Comparison of ENCODE assay signal across 32 cellular contexts in genomic region chr6:132537977-132538376, GRCh38. TPM values are rescaled to one million over a fixed set of nuclear protein-coding genes. Genes with fewer than 3 reads are reported as not detected.
DNase-seq lines count a peak whose midpoint lies in the region; ATAC-seq, FAIRE-seq and TF ChIP-seq lines count a peak whose summit lies in the region.
"Had no signal": no experiment of that assay in that cellular context is flagged by ENCODE, and none has a peak within 500 bp of the region (broad histone marks: within the 10 kb centered on the region; RNA-seq: fewer than 3 reads in every experiment).

TAAR9 (plus strand) TSS chr6:132538277; CDS start chr6:132538290, 13 bp downstream.

- no peaks in the 10 kb centered on the region for H3K27me3 ChIP-seq in H9 (ENCODE audit: insufficient read depth, low read length)
- H3K27me3 ChIP-seq in H1 (replicated peaks in 1 of 4; ENCODE audit: control insufficient read depth in 3 of 4, extremely low read depth in 1 of 4, insufficient read depth in 3 of 4, low read length in 3 of 4): no peaks in the 10 kb centered on the region
- H3K27me3 ChIP-seq in ascending aorta: no peaks in the 10 kb centered on the region
- H3K27me3 ChIP-seq: BLaER1 had no signal

- H3K27ac Mint-ChIP-seq in H9 (no peak within 1 kb of the TSS), nephron (peak within 1 kb of the TSS; percentile 48 to 82 (median 75))
- H3K27ac Mint-ChIP-seq: CD14-positive monocyte; CD4-positive, alpha-beta memory T cell; CD4-positive, CD25-positive, alpha-beta regulatory T cell; CD8-positive, alpha-beta memory T cell had no signal

- FAIRE-seq in H1 (lab: Jason Lieb, UNC): no peak
- FAIRE-seq: A204.1, GM12878, GM12892, GM18507, GM19239 had no signal

- H3K4me3 Mint-ChIP-seq in H9 (no peak within 1 kb of the TSS), nephron (peak within 1 kb of the TSS in 1 of 3 experiments; percentile 5)
- H3K4me3 Mint-ChIP-seq: CD4-positive, alpha-beta memory T cell; CD4-positive, CD25-positive, alpha-beta regulatory T cell; CD8-positive, alpha-beta memory T cell had no signal

- H4K5ac ChIP-seq in H9 (ENCODE audit: insufficient read length, low read depth, low read length) (no peak within 1 kb of the TSS), H1 (ENCODE audit: insufficient read length, low read depth, low read length) (no peak within 1 kb of the TSS)

- peaks cover 2 to 7% (median 2%) of the 10 kb centered on the region in 3 experiments; a peak in 3 of 7 replicates for H3K36me3 Mint-ChIP-seq in H9 (ENCODE audit: insufficient read depth in 1 of 3, low read depth in 3 of 3)
- no peaks in the 10 kb centered on the region for H3K36me3 Mint-ChIP-seq in nephron (ENCODE audit: low read depth)
- H3K36me3 Mint-ChIP-seq: CD14-positive monocyte; CD4-positive, alpha-beta memory T cell; CD4-positive, CD25-positive, alpha-beta regulatory T cell had no signal

- H4K8ac ChIP-seq in H9 (replicated peaks; ENCODE audit: insufficient read length, low read depth, low read length): no peak within 1 kb of the TSS
- no peak within 1 kb of the TSS for H4K8ac ChIP-seq in H1 (ENCODE audit: extremely low read depth, insufficient read depth, low read length)

- no peaks in the 10 kb centered on the region for H4K20me1 ChIP-seq in H9 (ENCODE audit: control insufficient read depth, insufficient read depth, insufficient read length)
- no peaks in the 10 kb centered on the region for H4K20me1 ChIP-seq in H1 (replicated peaks in 1 of 2; ENCODE audit: control insufficient read depth in 1 of 2, insufficient read depth in 2 of 2, low read length in 2 of 2)
- H4K20me1 ChIP-seq: BLaER1 had no signal

- H3K56ac ChIP-seq in H9 (ENCODE audit: insufficient read length, low read depth, low read length) (no peak within 1 kb of the TSS), H1 (replicated peaks; ENCODE audit: insufficient read length, low read depth, low read length) (no peak within 1 kb of the TSS)

- H2BK12ac ChIP-seq in H9 (ENCODE audit: insufficient read length, low read depth, low read length) (peak within 1 kb of the TSS; percentile 23), H1 (ENCODE audit: low read depth, low read length) (no peak within 1 kb of the TSS)

- H3T11ph ChIP-seq in H9 (ENCODE audit: low read length): no peak within 1 kb of the TSS

- H3K27me3 Mint-ChIP-seq in H9 (ENCODE audit: low read depth): no peaks in the 10 kb centered on the region
- peaks cover 5% of the 10 kb centered on the region for H3K27me3 Mint-ChIP-seq in nephron (ENCODE audit: low read depth)

- H2BK120ac ChIP-seq in H9 (ENCODE audit: low read depth, low read length, poor library complexity, severe bottlenecking) (no peak within 1 kb of the TSS), H1 (replicated peaks; ENCODE audit: low read depth, low read length) (no peak within 1 kb of the TSS)

- no peak for TF ChIP-seq EP300 in H1 (IDR thresholded peaks at IDR 0.05; ENCODE audit: borderline replicate concordance in 1 of 2, low read depth in 2 of 2, low read length in 2 of 2)

- no peak within 1 kb of the TSS for H2BK15ac ChIP-seq in H9 (ENCODE audit: low read depth, low read length)
- no peak within 1 kb of the TSS; the same call in 1 of the 2 replicates for H2BK15ac ChIP-seq in H1 (ENCODE audit: low read length)

- H3K9me3 ChIP-seq in H9 (ENCODE audit: control insufficient read depth, low read depth, low read length) (no peaks in the 10 kb centered on the region), H1 (ENCODE audit: insufficient read depth in 2 of 2, low read depth in 1 of 2, low read length in 1 of 2) (no peaks in the 10 kb centered on the region), ascending aorta (no peaks in the 10 kb centered on the region)
- H3K9me3 ChIP-seq: BE2C had no signal

- ATAC-seq in GM18868 (IDR thresholded peaks at IDR 0.05; ENCODE audit: unreplicated experiment): no peak
- ATAC-seq: GM12878 had no signal

- intact Hi-C loops in ascending aorta (cut with DNase I): no loop called here

- H3K23me2 ChIP-seq in H9 (ENCODE audit: insufficient read length, low read depth, low read length, poor library complexity, severe bottlenecking) (no peaks in the 10 kb centered on the region), H1 (ENCODE audit: low read depth, low read length) (no peaks in the 10 kb centered on the region)

- H3K79me1 ChIP-seq in H9 (ENCODE audit: insufficient read depth, low read depth, low read length, poor library complexity, severe bottlenecking) (no peaks in the 10 kb centered on the region), H1 (ENCODE audit: low read depth, low read length) (no peaks in the 10 kb centered on the region)

- H3K18ac ChIP-seq in H9 (ENCODE audit: insufficient read length, low read depth, low read length) (no peak within 1 kb of the TSS), H1 (ENCODE audit: extremely low read depth, low read length) (no peak within 1 kb of the TSS)

- H3K9me3 Mint-ChIP-seq in H9 (peaks cover 7 to 14% of the 10 kb centered on the region in 2 experiments), nephron (peaks cover 16% of the 10 kb centered on the region)

- H3K27ac ChIP-seq in H9 (ENCODE audit: insufficient read length, low read depth, low read length): no peak within 1 kb of the TSS
- H3K27ac ChIP-seq in H1 (ENCODE audit: low read depth, low read length): no peak within 1 kb of the TSS
- no peak within 1 kb of the TSS for H3K27ac ChIP-seq in ascending aorta
- H3K27ac ChIP-seq: BLaER1 had no signal

- H2BK5ac ChIP-seq in H9 (ENCODE audit: insufficient read length, low read length): no peak within 1 kb of the TSS
- no peak within 1 kb of the TSS for H2BK5ac ChIP-seq in H1 (ENCODE audit: low read depth, low read length)

- H3K4me1 ChIP-seq in H9 (ENCODE audit: insufficient read depth, low read length) (no peaks in the 10 kb centered on the region), H1 (replicated peaks in 1 of 4; ENCODE audit: control insufficient read depth in 3 of 4, insufficient read depth in 4 of 4, low read length in 3 of 4) (no peaks in the 10 kb centered on the region), ascending aorta (no peaks in the 10 kb centered on the region)
- H3K4me1 ChIP-seq: BE2C, BLaER1 had no signal

- no peak within 1 kb of the TSS for H2BK20ac ChIP-seq in H9 (ENCODE audit: low read depth, low read length, poor library complexity, severe bottlenecking)
- no peak within 1 kb of the TSS for H2BK20ac ChIP-seq in H1 (ENCODE audit: low read length)

- peak within 1 kb of the TSS; percentile 24; the same call in 1 of the 2 replicates for H3K14ac ChIP-seq in H9 (ENCODE audit: insufficient read depth, low read length)
- H3K14ac ChIP-seq in H1 (ENCODE audit: insufficient read length): no peak within 1 kb of the TSS

- H3K9ac ChIP-seq in H9 (ENCODE audit: extremely low read depth, insufficient read length, low read length) (no peak within 1 kb of the TSS), H1 (replicated peaks in 1 of 4; ENCODE audit: extremely low read depth in 1 of 4, low read depth in 3 of 4, low read length in 3 of 4) (no peak within 1 kb of the TSS)
- H3K9ac ChIP-seq: BLaER1 had no signal

- no CpG with 5 or more reads among the region's 4 CpGs for WGBS in H9 (ENCODE audit: extremely low coverage, insufficient read length, low lambda C conversion rate)
- 91% methylated on average over 4 of the region's 4 CpGs; no CpG with 5 or more reads in 1 of the 2 experiments for WGBS in H1 (ENCODE audit: extremely low coverage in 1 of 2, insufficient coverage in 1 of 2, insufficient read length in 1 of 2, insufficient replicate concordance in 2 of 2, low coverage in 1 of 2, low lambda C conversion rate in 2 of 2, missing lambda C conversion rate in 1 of 2), 2 experiments

- no peak for TF ChIP-seq RAD21 in H1 (IDR thresholded peaks at IDR 0.05 in 1 of 2, conservative IDR thresholded peaks at IDR 0.05 in 1 of 2; ENCODE audit: low read depth in 2 of 2, low read length in 2 of 2)

- no peak for TF ChIP-seq POLR2A in H1 (IDR thresholded peaks at IDR 0.05; ENCODE audit: control extremely low read depth in 1 of 2, low read depth in 2 of 2, low read length in 2 of 2)

- DNase-seq in H9 (no peak), H1 (ENCODE audit: low read depth in 1 of 2, low spot score in 2 of 2) (no peak), ascending aorta (ENCODE audit: low spot score in 2 of 2) (no peak), NCI-H526 treated with DMSO at 0.1 percent for 48 hours (lab: John Stamatoyannopoulos, UW) (no peak)
- DNase-seq: 8988T; ACHN; BE2C; C1 segment of cervical spinal cord; CD4-positive, alpha-beta memory T cell; CD4-positive, CD25-positive, alpha-beta regulatory T cell; CD8-positive, alpha-beta memory T cell; COR-L47; DMS 273 treated with DMSO at 0.1 percent for 48 hours; DMS153; DMS53; DMS79; DND-41; EL; GDM1 had no signal

- H4K91ac ChIP-seq in H9 (ENCODE audit: insufficient read length, low read depth, low read length) (no peak within 1 kb of the TSS), H1 (replicated peaks; ENCODE audit: insufficient read length, low read length) (no peak within 1 kb of the TSS)

- 0 out of 4 replicates have a peak, but pooled peaks cover 0 to 2% of the 10 kb centered on the region in 2 experiments for H3K4me1 Mint-ChIP-seq in H9
- H3K4me1 Mint-ChIP-seq in nephron: peaks cover 12% of the 10 kb centered on the region
- H3K4me1 Mint-ChIP-seq: CD4-positive, alpha-beta memory T cell; CD4-positive, CD25-positive, alpha-beta regulatory T cell; CD8-positive, alpha-beta memory T cell had no signal

- H2AFZ ChIP-seq in H9 (ENCODE audit: low read length): no peak within 1 kb of the TSS
- peak within 1 kb of the TSS; percentile 73; the same call in 1 of the 2 replicates for H2AFZ ChIP-seq in H1 (ENCODE audit: low read length)

- H3K4me3 ChIP-seq in H1 (ENCODE audit: extremely low read depth in 1 of 4, insufficient read depth in 2 of 4, low read depth in 3 of 4, low read length in 4 of 4): no peak within 1 kb of the TSS
- H3K4me3 ChIP-seq in ascending aorta: no peak within 1 kb of the TSS
- H3K4me3 ChIP-seq: BLaER1, GM12878 had no signal

- no peak within 1 kb of the TSS for H3K23ac ChIP-seq in H9 (ENCODE audit: insufficient read length, low read depth, low read length)
- no peak within 1 kb of the TSS for H3K23ac ChIP-seq in H1 (ENCODE audit: insufficient read length)

- H3K36me3 ChIP-seq in H1 (ENCODE audit: control insufficient read depth in 2 of 4, insufficient read depth in 4 of 4, low read length in 3 of 4) (no peaks in the 10 kb centered on the region), ascending aorta (no peaks in the 10 kb centered on the region)
- H3K36me3 ChIP-seq: BE2C, BLaER1 had no signal

- H2AK5ac ChIP-seq in H9 (ENCODE audit: insufficient read length, low read length) (no peak within 1 kb of the TSS), H1 (ENCODE audit: low read depth, low read length) (no peak within 1 kb of the TSS)

- TF ChIP-seq CTCF in H9 (conservative IDR thresholded peaks at IDR 0.05) (no peak), H1 (IDR thresholded peaks at IDR 0.05; ENCODE audit: control extremely low read depth in 1 of 3, insufficient read depth in 1 of 3, low read depth in 1 of 3, low read length in 3 of 3) (no peak), nephron (IDR thresholded peaks at IDR 0.05; ENCODE audit: unreplicated experiment in 3 of 3) (no peak), ascending aorta (IDR thresholded peaks at IDR 0.05) (no peak)

- CTCF ChIA-PET in H1 (lab: Charles Lee; ENCODE audit: partially characterized antibody): interaction anchor here (1.3 to 4.1 kb wide), 5 partner anchors 8 to 260 kb away, joined by 3 to 11 read pairs (median 7); partner anchors contain the start of gene SLC18B1

- POLR2A ChIA-PET in H1 (lab: Charles Lee; ENCODE audit: partially characterized antibody): no interaction called here

- H3K4me2 ChIP-seq in H9 (ENCODE audit: insufficient read depth, insufficient read length, low read length) (no peak within 1 kb of the TSS), H1 (ENCODE audit: insufficient read depth in 1 of 2, low read depth in 2 of 2, low read length in 2 of 2) (no peak within 1 kb of the TSS)
- H3K4me2 ChIP-seq: BLaER1 had no signal

- no peaks in the 10 kb centered on the region for H3K79me2 ChIP-seq in H9 (ENCODE audit: insufficient read depth, low read length)
- H3K79me2 ChIP-seq in H1 (ENCODE audit: control insufficient read depth in 1 of 2, insufficient read depth in 2 of 2, low read length in 2 of 2): no peaks in the 10 kb centered on the region

- H3K4ac ChIP-seq in H9 (ENCODE audit: low read depth, low read length) (no peak within 1 kb of the TSS), H1 (replicated peaks; ENCODE audit: insufficient read length, low read depth, low read length) (no peak within 1 kb of the TSS)

RNA-seq across cellular contexts. Expression of gene TAAR9, which starts in this region (rescaled TPM):
- total RNA-seq in H9 (2021) (not detected in 2 replicates), ascending aorta (not detected)
- total RNA-seq in H1 (2021; fragmentation: NEBNext Ultra II Directional; extraction: Animal tissue kit (Norgen Biotek cat#: 25700)): not detected in 2 replicates
- polyA plus RNA-seq in H1 (2011; rRNA removed): not detected in 2 replicates
- not detected for polyA plus RNA-seq in H1 (2011; cell fraction: cytosol; rRNA removed)
- polyA plus RNA-seq in H1 (2011; cell fraction: nucleus; rRNA removed): not detected
- not detected in 4 replicates for polyA plus RNA-seq in H1 (2012, experiment 1 of 2)
- polyA plus RNA-seq in H1 (2012, experiment 2 of 2): not detected
- not detected for polyA plus RNA-seq in H1 (2013, experiment 1 of 2)
- not detected for polyA plus RNA-seq in H1 (2013, experiment 2 of 2)
- not detected in 2 replicates for polyA minus RNA-seq in H1 (2011; rRNA and poly(A)+ RNA removed)
- not detected for polyA minus RNA-seq in H1 (2011; cell fraction: cytosol; rRNA and poly(A)+ RNA removed)
- polyA minus RNA-seq in H1 (2011; cell fraction: nucleus; rRNA and poly(A)+ RNA removed): 0.60 TPM
- total RNA-seq: A673; CD4-positive, alpha-beta memory T cell; CD4-positive, CD25-positive, alpha-beta regulatory T cell; CD8-positive, alpha-beta memory T cell; Daoy; G401; GM12878 had no signal
- polyA plus RNA-seq: AG04450; CD14-positive monocyte; CD4-positive, alpha-beta memory T cell; CD4-positive, CD25-positive, alpha-beta regulatory T cell; CD8-positive, alpha-beta memory T cell; GM12878 had no signal

Comparison
In these comparisons a context has a peak if more than half of its experiments do, and no peak if none do; other contexts are left out.
1. H3K27ac Mint-ChIP-seq: peak in nephron (3 of 3); none in H9 (0 of 3).